10 cellular contexts compared by ENCODE assay signal in genomic region chr20:37524859-37525708, GRCh38. TPM values are rescaled to one million over a fixed set of nuclear protein-coding genes. Genes with fewer than 3 reads are reported as not detected.
A peak's percentile ranks its signal among the peaks of the same experiment; 100 is the strongest.
DNase-seq lines count a peak whose midpoint lies in the region; ATAC-seq lines count a peak whose summit lies in the region.
"Had no signal": no experiment of that assay in that cellular context is flagged by ENCODE, and none has a peak within 500 bp of the region (broad histone marks: within the 10 kb centered on the region; RNA-seq: fewer than 3 reads in every experiment).

No MANE protein-coding gene starts in this region.

- H3K27me3 Mint-ChIP-seq in activated T-helper 1 cell treated with anti-CD3 and anti-CD28 coated beads, Interleukin-12 subunit alpha, Interleukin-12 subunit beta, Interleukin-2, Interleukin-4 antibody, amounts not matched to agents 30 ng/mL and 10 ng/mL and 1 ng/mL, durations not matched to agents 14 hours and 24 hours and 36 hours (ENCODE audit: insufficient read depth), result peaks cover 12% of the 10 kb centered on the region
- no peaks in the 10 kb centered on the region for H3K27me3 Mint-ChIP-seq in memory B cell

- H3K4me1 Mint-ChIP-seq in activated T-helper 1 cell treated with anti-CD3 and anti-CD28 coated beads, Interleukin-12 subunit alpha, Interleukin-12 subunit beta, Interleukin-2, Interleukin-4 antibody, amounts not matched to agents 30 ng/mL and 10 ng/mL and 1 ng/mL, durations not matched to agents 14 hours and 24 hours and 36 hours (ENCODE audit: low read depth), result peaks cover 53% of the 10 kb centered on the region
- H3K4me1 Mint-ChIP-seq in memory B cell, result peaks cover 42% of the 10 kb centered on the region

- H3K36me3 Mint-ChIP-seq in activated T-helper 1 cell treated with anti-CD3 and anti-CD28 coated beads, Interleukin-12 subunit alpha, Interleukin-12 subunit beta, Interleukin-2, Interleukin-4 antibody, amounts not matched to agents 30 ng/mL and 10 ng/mL and 1 ng/mL, durations not matched to agents 14 hours and 24 hours and 36 hours (ENCODE audit: low read depth), result peaks cover 13% of the 10 kb centered on the region
- peaks cover 10% of the 10 kb centered on the region for H3K36me3 Mint-ChIP-seq in memory B cell

- intact Hi-C loops in activated T-helper 1 cell treated with anti-CD3 and anti-CD28 coated beads, Interleukin-12 subunit alpha, Interleukin-12 subunit beta, Interleukin-2, Interleukin-4 antibody, amounts not matched to agents 30 ng/mL and 10 ng/mL and 1 ng/mL, durations not matched to agents 14 hours and 24 hours and 36 hours (cut with micrococcal nuclease), result loop anchor here (5.0 kb wide), 3 partner anchors 118 to 428 kb away; partner anchors contain the start of gene RBL1

- ATAC-seq in memory B cell (ENCODE audit: low read depth) (no peak), HG02623 (IDR thresholded peaks at IDR 0.05; ENCODE audit: unreplicated experiment) (no peak), GM18858 (IDR thresholded peaks at IDR 0.05; ENCODE audit: unreplicated experiment) (no peak)

- H3K4me3 Mint-ChIP-seq in activated T-helper 1 cell treated with anti-CD3 and anti-CD28 coated beads, Interleukin-12 subunit alpha, Interleukin-12 subunit beta, Interleukin-2, Interleukin-4 antibody, amounts not matched to agents 30 ng/mL and 10 ng/mL and 1 ng/mL, durations not matched to agents 14 hours and 24 hours and 36 hours, result peak overlapping the region; percentile 86
- H3K4me3 Mint-ChIP-seq in memory B cell, result peak overlapping the region; percentile 89

- no peaks in the 10 kb centered on the region for H3K9me3 Mint-ChIP-seq in activated T-helper 1 cell treated with anti-CD3 and anti-CD28 coated beads, Interleukin-12 subunit alpha, Interleukin-12 subunit beta, Interleukin-2, Interleukin-4 antibody, amounts not matched to agents 30 ng/mL and 10 ng/mL and 1 ng/mL, durations not matched to agents 14 hours and 24 hours and 36 hours
- H3K9me3 Mint-ChIP-seq in memory B cell, result no peaks in the 10 kb centered on the region

- peak overlapping the region; percentile 26 for H3K27ac Mint-ChIP-seq in activated T-helper 1 cell treated with anti-CD3 and anti-CD28 coated beads, Interleukin-12 subunit alpha, Interleukin-12 subunit beta, Interleukin-2, Interleukin-4 antibody, amounts not matched to agents 30 ng/mL and 10 ng/mL and 1 ng/mL, durations not matched to agents 14 hours and 24 hours and 36 hours
- H3K27ac Mint-ChIP-seq in memory B cell, result peak overlapping the region; percentile 100

- peak; percentile 27 to 39 for DNase-seq in stimulated activated CD4-positive, alpha-beta T cell treated with anti-CD3 and anti-CD28 coated beads, Interleukin-2, amount 100 ng/mL, for 24 hours
- no peak for DNase-seq in stimulated activated CD4-positive, alpha-beta T cell treated with anti-CD3 and anti-CD28 coated beads, Interleukin-2, amount 100 ng/mL, for 48 hours
- DNase-seq in activated T-helper 1 cell treated with anti-CD3 and anti-CD28 coated beads, Interleukin-12 subunit alpha, Interleukin-12 subunit beta, Interleukin-2, Interleukin-4 antibody, amounts not matched to agents 30 ng/mL and 10 ng/mL and 1 ng/mL, durations not matched to agents 14 hours and 24 hours and 36 hours (ENCODE audit: low spot score), result no peak
- DNase-seq in memory B cell (ENCODE audit: low spot score in 2 of 2) (no peak), medulla oblongata (ENCODE audit: extremely low spot score) (no peak), GOT3 (lab: John Stamatoyannopoulos, UW) (no peak)
- DNase-seq: central memory CD4-positive, alpha-beta T cell; NCI-H2107 had no signal

RNA-seq across cellular contexts. Expression of gene BLCAP, which starts 2.6 kb away (rescaled TPM):
- total RNA-seq in activated T-helper 1 cell treated with anti-CD3 and anti-CD28 coated beads, Interleukin-12 subunit alpha, Interleukin-12 subunit beta, Interleukin-2, Interleukin-4 antibody, amounts not matched to agents 30 ng/mL and 10 ng/mL and 1 ng/mL, durations not matched to agents 14 hours and 24 hours and 36 hours, result 30.9 and 32.1 TPM in 2 replicates

RNA-seq across cellular contexts. Expression of gene NNAT, which starts 4.0 kb away (rescaled TPM):
- 0.29 TPM in 1 of 2 replicates, not detected in the other for total RNA-seq in activated T-helper 1 cell treated with anti-CD3 and anti-CD28 coated beads, Interleukin-12 subunit alpha, Interleukin-12 subunit beta, Interleukin-2, Interleukin-4 antibody, amounts not matched to agents 30 ng/mL and 10 ng/mL and 1 ng/mL, durations not matched to agents 14 hours and 24 hours and 36 hours

Comparison
In these comparisons a context has a peak if more than half of its experiments do, and no peak if none do; other contexts are left out.
1. DNase-seq: peak in stimulated activated CD4-positive, alpha-beta T cell treated with anti-CD3 and anti-CD28 coated beads, Interleukin-2, amount 100 ng/mL, for 24 hours (2 of 2); none in stimulated activated CD4-positive, alpha-beta T cell treated with anti-CD3 and anti-CD28 coated beads, Interleukin-2, amount 100 ng/mL, for 48 hours (0 of 2), activated T-helper 1 cell treated with anti-CD3 and anti-CD28 coated beads, Interleukin-12 subunit alpha, Interleukin-12 subunit beta, Interleukin-2, Interleukin-4 antibody, amounts not matched to agents 30 ng/mL and 10 ng/mL and 1 ng/mL, durations not matched to agents 14 hours and 24 hours and 36 hours (single experiment), memory B cell (0 of 2), medulla oblongata (single experiment) and GOT3 (single experiment).